ENCODE assay signal across 8 cellular contexts in genomic region chr12:54324617-54325441, GRCh38. TPM values are rescaled to one million over a fixed set of nuclear protein-coding genes. Genes with fewer than 3 reads are reported as not detected.
DNase-seq lines count a peak whose midpoint lies in the region; ATAC-seq and TF ChIP-seq lines count a peak whose summit lies in the region.

A gene with protein sequence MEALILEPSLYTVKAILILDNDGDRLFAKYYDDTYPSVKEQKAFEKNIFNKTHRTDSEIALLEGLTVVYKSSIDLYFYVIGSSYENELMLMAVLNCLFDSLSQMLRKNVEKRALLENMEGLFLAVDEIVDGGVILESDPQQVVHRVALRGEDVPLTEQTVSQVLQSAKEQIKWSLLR (plus strand): TSS chr12:54325131. CDS start chr12:54325164, 33 bp downstream.

- TF ChIP-seq POLR2A in testis (IDR thresholded peaks at IDR 0.05): peak; percentile 70

- H3K27ac ChIP-seq in testis: peak within 1 kb of the TSS; percentile 84 to 91

- peaks cover 6 to 8% of the 10 kb centered on the region in 2 donors for H3K36me3 Mint-ChIP-seq in activated naive CD4-positive, alpha-beta T cell treated with anti-CD3 and anti-CD28 coated beads, Interleukin-2, amount 50 U/mL, for 72 hours

- H3K36me3 ChIP-seq in testis (ENCODE audit: low read depth, missing control alignments): no peaks in the 10 kb centered on the region

- WGBS in testis, 2 donors: 2 to 6% methylated on average over 12 to 34 of the region's 34 CpGs

- TF ChIP-seq CTCF in GM12864 (IDR thresholded peaks at IDR 0.05; ENCODE audit: low read depth, low read length, missing control alignments): peak; percentile 80
- no peak for TF ChIP-seq CTCF in omental fat pad (IDR thresholded peaks at IDR 0.05)
- peak; percentile 59 to 85 (median 62) for TF ChIP-seq CTCF in testis (IDR thresholded peaks at IDR 0.05)

- no peaks in the 10 kb centered on the region for H3K9me3 ChIP-seq in testis

- H3K4me3 ChIP-seq in GM12864 (ENCODE audit: low read depth, low read length) (peak within 1 kb of the TSS; percentile 100), testis (peak within 1 kb of the TSS; percentile 68 to 73)

- H3K9me3 Mint-ChIP-seq in activated naive CD4-positive, alpha-beta T cell treated with anti-CD3 and anti-CD28 coated beads, Interleukin-2, amount 50 U/mL, for 72 hours: no peaks in the 10 kb centered on the region

- ATAC-seq in HG02623 (IDR thresholded peaks at IDR 0.05; ENCODE audit: unreplicated experiment) (peak; percentile 99), omental fat pad (ENCODE audit: low FRiP score) (peak; percentile 97)
- peak; percentile 98 for ATAC-seq in activated naive CD4-positive, alpha-beta T cell treated with anti-CD3 and anti-CD28 coated beads, Interleukin-2, amount 50 U/mL, for 72 hours

- DNase-seq in GM12864 (ENCODE audit: low read depth) (peak; percentile 99), NCI-H1092 treated with DMSO at 0.1 percent for 48 hours (lab: John Stamatoyannopoulos, UW) (peak; percentile 100), SKM-1 (lab: John Stamatoyannopoulos, UW; ENCODE audit: unreplicated experiment) (peak; percentile 79), glomerular visceral epithelial cell (ENCODE audit: extremely low spot score) (peak; percentile 99), omental fat pad (ENCODE audit: low spot score) (peak; percentile 87), testis (peak; percentile 98)
- DNase-seq in activated naive CD4-positive, alpha-beta T cell treated with anti-CD3 and anti-CD28 coated beads, Interleukin-2, amount 50 U/mL, for 72 hours (ENCODE audit: low spot score in 2 of 2): peak; percentile 87 to 94

- intact Hi-C loops in testis (cut with DNase I; ENCODE audit: low total_unique reads): no loop called here

- H3K27me3 ChIP-seq in testis: no peaks in the 10 kb centered on the region

- peak within 1 kb of the TSS; percentile 91 to 92 for H3K27ac Mint-ChIP-seq in activated naive CD4-positive, alpha-beta T cell treated with anti-CD3 and anti-CD28 coated beads, Interleukin-2, amount 50 U/mL, for 72 hours

- peaks cover 12% of the 10 kb centered on the region for H3K4me1 ChIP-seq in testis

RNA-seq across cellular contexts. Expression of the gene that starts here (rescaled TPM):
- 100 to 1,000 TPM in 1 of 2 donors, 10 to 100 TPM in 1; 99.1 to 101 TPM for total RNA-seq in activated naive CD4-positive, alpha-beta T cell treated with anti-CD3 and anti-CD28 coated beads, Interleukin-2, amount 50 U/mL, for 72 hours
- total RNA-seq in omental fat pad: 100 to 1,000 TPM in 1 of 4 donors, 10 to 100 TPM in 3; 55.5 to 114 (median 81.8) TPM
- 10 to 100 TPM; 45.9 to 63.9 TPM for total RNA-seq in testis
- polyA plus RNA-seq in testis (ENCODE audit: insufficient read depth, low read depth, low replicate concordance): 123 TPM

Comparison
In these comparisons a context has a peak if more than half of its experiments do, and no peak if none do; other contexts are left out.
1. Peak in every context shown above with its lines: DNase-seq, ATAC-seq, H3K4me3 ChIP-seq and H3K27ac ChIP-seq.
2. CTCF ChIP-seq: peak in GM12864 (single experiment) and testis (3 of 3); none in omental fat pad (0 of 3).